23 cellular contexts compared by ENCODE assay signal in genomic region chr14:75800792-75801191, GRCh38.
DNase-seq lines count a peak whose midpoint lies in the region; ATAC-seq and TF ChIP-seq lines count a peak whose summit lies in the region.
"Had no signal": no experiment of that assay in that cellular context is flagged by ENCODE, and none has a peak within 500 bp of the region (broad histone marks: within the 10 kb centered on the region; RNA-seq: fewer than 3 reads in every experiment).

No MANE protein-coding gene starts in this region.

- POLR2A ChIA-PET in Caco-2 (lab: Charles Lee) = interaction anchor here (0.6 kb wide), 1 partner anchor 32 kb away, joined by 3 read pairs; no protein-coding TSS in a partner anchor

- no TSS peak for BruUV-seq in Caco-2 (replicated peaks; lab: Mats Ljungman, UMichigan)

- H3K4me3 ChIP-seq in Caco-2 (ENCODE audit: low read depth, low read length) = no peak overlapping the region
- H3K4me3 ChIP-seq in upper lobe of right lung = no peak overlapping the region
- H3K4me3 ChIP-seq: mucosa of descending colon, Peyer's patch, thoracic aorta had no signal

- ATAC-seq in esophagus mucosa (peak; percentile 26), upper lobe of right lung (no peak)
- no peak for ATAC-seq in activated T-helper 17 cell treated with anti-CD3 and anti-CD28 coated beads, Interleukin-2, amount 50 U/mL, for 72 hours (replicated peaks)
- ATAC-seq: activated CD8-positive, alpha-beta memory T cell treated with anti-CD3 and anti-CD28 coated beads, Interleukin-2, amount 10 ng/mL, durations not matched to agents 7 days and 5 days; effector memory CD8-positive, alpha-beta T cell; left colon; mucosa of descending colon had no signal

- no peak overlapping the region for H3K27ac Mint-ChIP-seq in Caco-2 (ENCODE audit: unreplicated experiment)
- no peak overlapping the region for H3K27ac Mint-ChIP-seq in activated T-helper 17 cell treated with anti-CD3 and anti-CD28 coated beads, Interleukin-2, amount 50 U/mL, for 72 hours
- H3K27ac Mint-ChIP-seq: activated CD8-positive, alpha-beta memory T cell treated with anti-CD3 and anti-CD28 coated beads, Interleukin-2, amount 10 ng/mL, durations not matched to agents 7 days and 5 days had no signal

- TF ChIP-seq CTCF in Caco-2 (IDR thresholded peaks at IDR 0.05; ENCODE audit: insufficient read depth in 1 of 2, low read depth in 1 of 2, low read length in 1 of 2, severe bottlenecking in 1 of 2, unreplicated experiment in 1 of 2) (peak; percentile 23 to 27), upper lobe of right lung (IDR thresholded peaks at IDR 0.05) (no peak)

- no peaks in the 10 kb centered on the region for H3K4me1 Mint-ChIP-seq in Caco-2 (ENCODE audit: low read depth, unreplicated experiment)
- H3K4me1 Mint-ChIP-seq in activated T-helper 17 cell treated with anti-CD3 and anti-CD28 coated beads, Interleukin-2, amount 50 U/mL, for 72 hours = no peaks in the 10 kb centered on the region
- H3K4me1 Mint-ChIP-seq: activated CD8-positive, alpha-beta memory T cell treated with anti-CD3 and anti-CD28 coated beads, Interleukin-2, amount 10 ng/mL, durations not matched to agents 7 days and 5 days had no signal

- no peaks in the 10 kb centered on the region for H3K4me1 ChIP-seq in Caco-2
- H3K4me1 ChIP-seq in upper lobe of right lung = no peaks in the 10 kb centered on the region
- H3K4me1 ChIP-seq: Peyer's patch had no signal

- intact Hi-C loops in Caco-2 (cut with micrococcal nuclease; ENCODE audit: unreplicated experiment) = no loop called here
- intact Hi-C loops in upper lobe of right lung (cut with DNase I) = no loop called here

- no peak overlapping the region for H3K27ac ChIP-seq in upper lobe of right lung
- H3K27ac ChIP-seq: neutrophil, Peyer's patch, thoracic aorta, VCaP had no signal

- H3K9me3 ChIP-seq in Caco-2 = peaks cover 4% of the 10 kb centered on the region
- H3K9me3 ChIP-seq in upper lobe of right lung = no peaks in the 10 kb centered on the region
- H3K9me3 ChIP-seq: mucosa of descending colon, neutrophil, Peyer's patch had no signal

- H3K27me3 Mint-ChIP-seq in Caco-2 (ENCODE audit: insufficient read depth, unreplicated experiment) = no peaks in the 10 kb centered on the region
- no peaks in the 10 kb centered on the region for H3K27me3 Mint-ChIP-seq in activated T-helper 17 cell treated with anti-CD3 and anti-CD28 coated beads, Interleukin-2, amount 50 U/mL, for 72 hours
- H3K27me3 Mint-ChIP-seq: activated CD8-positive, alpha-beta memory T cell treated with anti-CD3 and anti-CD28 coated beads, Interleukin-2, amount 10 ng/mL, durations not matched to agents 7 days and 5 days; effector memory CD8-positive, alpha-beta T cell had no signal

- H3K4me3 Mint-ChIP-seq in Caco-2 (ENCODE audit: unreplicated experiment) = no peak overlapping the region
- H3K4me3 Mint-ChIP-seq in activated T-helper 17 cell treated with anti-CD3 and anti-CD28 coated beads, Interleukin-2, amount 50 U/mL, for 72 hours = no peak overlapping the region
- H3K4me3 Mint-ChIP-seq: activated CD8-positive, alpha-beta memory T cell treated with anti-CD3 and anti-CD28 coated beads, Interleukin-2, amount 10 ng/mL, durations not matched to agents 7 days and 5 days; effector memory CD8-positive, alpha-beta T cell had no signal

- H3K27me3 ChIP-seq in Caco-2 (replicated peaks; ENCODE audit: control insufficient read depth, insufficient read depth, low read length) (no peaks in the 10 kb centered on the region), upper lobe of right lung (no peaks in the 10 kb centered on the region)
- H3K27me3 ChIP-seq: neutrophil, Peyer's patch had no signal

- CTCF ChIA-PET in Caco-2 (lab: Charles Lee) = interaction anchor here (0.7 to 1.6 kb wide), 5 partner anchors 21 to 182 kb away, joined by 3 to 11 read pairs (median 3); no protein-coding TSS in a partner anchor

- H3K9me3 Mint-ChIP-seq in Caco-2 (ENCODE audit: unreplicated experiment) = peaks cover 21% of the 10 kb centered on the region
- peaks cover 9% of the 10 kb centered on the region for H3K9me3 Mint-ChIP-seq in activated T-helper 17 cell treated with anti-CD3 and anti-CD28 coated beads, Interleukin-2, amount 50 U/mL, for 72 hours

- no peaks in the 10 kb centered on the region for H3K36me3 Mint-ChIP-seq in Caco-2 (ENCODE audit: insufficient read depth, unreplicated experiment)
- peaks cover 72% of the 10 kb centered on the region for H3K36me3 Mint-ChIP-seq in activated T-helper 17 cell treated with anti-CD3 and anti-CD28 coated beads, Interleukin-2, amount 50 U/mL, for 72 hours (ENCODE audit: low read depth)

- DNase-seq in Caco-2 (peak; percentile 48 to 51), H4 (ENCODE audit: low spot score) (peak; percentile 9), OCI-M1 (lab: John Stamatoyannopoulos, UW) (peak; percentile 78), DMS153 treated with DMSO at 0.1 percent for 48 hours (lab: John Stamatoyannopoulos, UW; ENCODE audit: unreplicated experiment) (no peak), NCI-H446 (lab: John Stamatoyannopoulos, UW) (no peak), upper lobe of right lung (no peak)
- DNase-seq: activated CD8-positive, alpha-beta memory T cell treated with anti-CD3 and anti-CD28 coated beads, Interleukin-2, amount 10 ng/mL, durations not matched to agents 7 days and 5 days; activated gamma-delta T cell; AML-193; amniotic stem cell; effector memory CD8-positive, alpha-beta T cell; hypothalamus; left colon; mucosa of descending colon; NCI-H187 treated with DMSO at 0.1 percent for 48 hours; NCI-H526; Peyer's patch; stimulated activated CD4-positive, alpha-beta T cell treated with anti-CD3 and anti-CD28 coated beads, Interleukin-2, amount 100 ng/mL, for 48 hours had no signal

- no peaks in the 10 kb centered on the region; the same call in 1 of the 2 replicates for H3K36me3 ChIP-seq in Caco-2 (ENCODE audit: control insufficient read depth, insufficient read depth, low read length)
- H3K36me3 ChIP-seq in upper lobe of right lung = no peaks in the 10 kb centered on the region
- H3K36me3 ChIP-seq: neutrophil, Peyer's patch, thoracic aorta had no signal

Comparison
In these comparisons a context has a peak if more than half of its experiments do, and no peak if none do; other contexts are left out.
1. DNase-seq: peak in Caco-2 (2 of 2), H4 (single experiment) and OCI-M1 (single experiment); none in DMS153 treated with DMSO at 0.1 percent for 48 hours (single experiment), NCI-H446 (0 of 2) and upper lobe of right lung (single experiment).